In the genomic region with DNA sequence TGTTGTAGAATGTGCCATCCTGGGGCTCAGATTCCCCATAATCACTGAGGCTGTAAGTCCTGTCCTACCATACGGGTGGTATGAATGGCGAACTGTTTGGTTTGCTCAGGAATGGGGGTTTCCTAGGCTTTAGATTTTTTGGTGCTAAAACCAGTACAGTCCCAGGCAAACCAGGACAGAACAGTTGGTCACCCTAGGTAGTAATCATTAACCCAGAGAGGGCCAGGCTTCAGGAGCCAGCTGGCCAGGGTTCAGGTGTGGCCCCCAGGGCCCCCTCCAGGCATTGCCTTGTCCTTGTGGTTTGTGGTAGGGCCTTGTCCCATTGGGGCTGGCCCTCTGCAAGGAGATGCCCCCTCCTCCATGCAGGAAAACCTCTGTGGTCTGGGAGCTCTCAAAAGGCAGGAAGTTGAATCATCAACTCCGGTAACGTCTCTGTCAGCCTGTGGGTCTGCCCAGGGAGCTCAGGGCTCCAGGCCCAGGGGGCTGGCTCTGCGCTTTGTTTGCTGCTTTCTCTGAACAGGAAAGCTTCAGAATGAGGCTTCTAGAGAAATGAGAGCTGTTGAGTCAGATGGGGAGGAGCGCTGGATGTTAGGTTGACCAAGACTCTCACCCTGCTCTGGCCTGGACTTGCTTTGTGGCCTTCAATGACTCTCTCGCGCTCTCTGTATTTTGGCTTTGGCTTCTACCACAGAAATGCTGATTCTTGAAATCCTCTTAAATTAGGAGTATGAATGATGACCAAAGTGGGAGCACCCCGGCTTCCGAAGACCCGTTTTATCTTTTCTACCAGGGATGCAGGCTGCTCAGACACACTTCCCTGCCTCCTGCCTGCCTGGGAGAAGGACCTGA, we compare ENCODE assay signal across 8 cellular contexts. TPM values are rescaled to one million over a fixed set of nuclear protein-coding genes. Genes with fewer than 3 reads are reported as not detected.
DNase-seq lines count a peak whose midpoint lies in the region; ATAC-seq, FAIRE-seq and TF ChIP-seq lines count a peak whose summit lies in the region.

No MANE protein-coding gene starts in this region.

- no peak for FAIRE-seq in GM12878 (lab: Jason Lieb, UNC)

- H3K4me3 ChIP-seq in GM12878 = no peak overlapping the region

- CTCF ChIA-PET in GM12878 (lab: Yijun Ruan, JAX) = interaction anchor here (0.6 to 1.6 kb wide), 7 partner anchors 8 to 464 kb away, joined by 3 to 5 read pairs (median 3); a partner anchor contains a TSS

- no peaks in the 10 kb centered on the region for H3K36me3 ChIP-seq in GM12878 (ENCODE audit: control insufficient read depth in 2 of 2, insufficient read depth in 2 of 2, low read length in 1 of 2)

- POLR2A ChIA-PET in GM12878 (lab: Charles Lee) = interaction anchor here (0.6 to 1.8 kb wide), 5 partner anchors 20 to 90 kb away, joined by 3 to 8 read pairs (median 4); no protein-coding TSS in a partner anchor

- in situ Hi-C loops in GM12878 (cut with MboI) = no loop called here

- 0 out of 2 replicates have a peak overlapping the region, but pooled peaks have one; percentile 53 for H3K4me2 ChIP-seq in GM12878 (ENCODE audit: control insufficient read depth, insufficient read depth)

- TF ChIP-seq CTCF in AG09319 (IDR thresholded peaks at IDR 0.05; ENCODE audit: low read depth, low read length) (no peak), GM12878 (IDR thresholded peaks at IDR 0.05 in 2 of 3, conservative IDR thresholded peaks at IDR 0.05 in 1 of 3; ENCODE audit: control insufficient read depth in 2 of 3, extremely low read depth in 1 of 3, insufficient read depth in 1 of 3, low read depth in 3 of 3, low read length in 3 of 3) (no peak)

- H3K9ac ChIP-seq in GM12878 (ENCODE audit: control insufficient read depth, insufficient read depth, low read length) = peak overlapping the region; percentile 50

- peak overlapping the region; percentile 67 for H3K27ac ChIP-seq in GM12878 (ENCODE audit: control insufficient read depth, insufficient read depth)

- H2AFZ ChIP-seq in GM12878 (ENCODE audit: control insufficient read depth, low read depth, low read length) = peak overlapping the region; percentile 83

- H3K79me2 ChIP-seq in GM12878 (ENCODE audit: control insufficient read depth, insufficient read depth, low read length) = no peaks in the 10 kb centered on the region

- TF ChIP-seq EP300 in GM12878 (IDR thresholded peaks at IDR 0.05; ENCODE audit: borderline replicate concordance in 1 of 2, control insufficient read depth in 1 of 2, low read depth in 2 of 2, low read length in 2 of 2) = no peak

- no peaks in the 10 kb centered on the region for H3K27me3 ChIP-seq in GM12878 (replicated peaks in 1 of 2; ENCODE audit: control insufficient read depth in 2 of 2, insufficient read depth in 2 of 2, low read length in 1 of 2)

- H3K4me1 ChIP-seq in GM12878 (ENCODE audit: control insufficient read depth, insufficient read depth, low read length) = peaks cover 15% of the 10 kb centered on the region

- ATAC-seq in GM19452 (IDR thresholded peaks at IDR 0.05; ENCODE audit: unreplicated experiment) = peak; percentile 82
- peak; percentile 79 for ATAC-seq in HG03571 (IDR thresholded peaks at IDR 0.05; ENCODE audit: unreplicated experiment)
- peak; percentile 93 for ATAC-seq in GM12878

- WGBS in GM12878 (ENCODE audit: insufficient coverage, insufficient replicate concordance, low lambda C conversion rate, missing lambda C conversion rate) = 33% methylated on average over 11 of the region's 11 CpGs

- DNase-seq in AG09319 (ENCODE audit: extremely low read depth, low read depth) = peak; percentile 90
- DNase-seq in T-helper 9 cell = peak; percentile 23
- DNase-seq in GM12878 (ENCODE audit: low read depth, low spot score) = peak; percentile 53
- peak; percentile 100 for DNase-seq in kidney tubule cell (ENCODE audit: low spot score)
- DNase-seq in stimulated activated CD4-positive, alpha-beta T cell treated with anti-CD3 and anti-CD28 coated beads, Interleukin-4, amount 100 ng/mL, for 48 hours (ENCODE audit: low read depth in 2 of 2) = peak; percentile 59 to 72
- no peak for DNase-seq in NCI-H82 (lab: John Stamatoyannopoulos, UW)

- no peaks in the 10 kb centered on the region for H4K20me1 ChIP-seq in GM12878 (ENCODE audit: control insufficient read depth, insufficient read depth)

- H3K9me3 ChIP-seq in GM12878 (replicated peaks; ENCODE audit: control insufficient read depth, insufficient read depth, low read length) = no peaks in the 10 kb centered on the region

- intact Hi-C loops in GM12878 (cut with micrococcal nuclease; ENCODE audit: unreplicated experiment) = loop anchor here (2.0 kb wide), 1 partner anchor 21 kb away; a partner anchor contains a TSS

- BruUV-seq in GM12878 (replicated peaks; lab: Mats Ljungman, UMichigan) = no TSS peak

- TF ChIP-seq POLR2A in GM12878 (IDR thresholded peaks at IDR 0.05; ENCODE audit: low read depth, low read length) = peak; percentile 59

- SMC1A ChIA-PET in GM12878 (lab: Charles Lee; ENCODE audit: uncharacterized antibody, unreplicated experiment) = interaction anchor here (1.0 to 2.0 kb wide), 8 partner anchors 9 to 92 kb away, joined by 3 to 9 read pairs (median 5); a partner anchor contains a TSS

- RAD21 ChIA-PET in GM12878 (lab: Charles Lee; ENCODE audit: unreplicated experiment) = interaction anchor here (0.6 to 1.8 kb wide), 10 partner anchors 8 to 236 kb away, joined by 3 to 11 read pairs (median 4); a partner anchor contains a TSS

- TF ChIP-seq RAD21 in GM12878 (IDR thresholded peaks at IDR 0.05; ENCODE audit: insufficient read depth, low read depth, low read length) = 0 out of 2 replicates have a peak, but pooled peaks have one; percentile 11

TF ChIP-seq in GM12878, 131 proteins besides CTCF, POLR2A, EP300 and RAD21 (continues in another document):
- peak; percentile 17 for TF ChIP-seq RELA (IDR thresholded peaks at IDR 0.05; ENCODE audit: borderline replicate concordance, partially characterized antibody)
- TF ChIP-seq, protein P1, sequence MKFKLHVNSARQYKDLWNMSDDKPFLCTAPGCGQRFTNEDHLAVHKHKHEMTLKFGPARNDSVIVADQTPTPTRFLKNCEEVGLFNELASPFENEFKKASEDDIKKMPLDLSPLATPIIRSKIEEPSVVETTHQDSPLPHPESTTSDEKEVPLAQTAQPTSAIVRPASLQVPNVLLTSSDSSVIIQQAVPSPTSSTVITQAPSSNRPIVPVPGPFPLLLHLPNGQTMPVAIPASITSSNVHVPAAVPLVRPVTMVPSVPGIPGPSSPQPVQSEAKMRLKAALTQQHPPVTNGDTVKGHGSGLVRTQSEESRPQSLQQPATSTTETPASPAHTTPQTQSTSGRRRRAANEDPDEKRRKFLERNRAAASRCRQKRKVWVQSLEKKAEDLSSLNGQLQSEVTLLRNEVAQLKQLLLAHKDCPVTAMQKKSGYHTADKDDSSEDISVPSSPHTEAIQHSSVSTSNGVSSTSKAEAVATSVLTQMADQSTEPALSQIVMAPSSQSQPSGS (IDR thresholded peaks at IDR 0.05; ENCODE audit: low read length) = no peak
- TF ChIP-seq ASH2L (IDR thresholded peaks at IDR 0.05; ENCODE audit: borderline replicate concordance, low read depth) = no peak
- TF ChIP-seq TCF7 (IDR thresholded peaks at IDR 0.05; ENCODE audit: borderline replicate concordance) = no peak
- TF ChIP-seq NFXL1 (IDR thresholded peaks at IDR 0.05; ENCODE audit: borderline replicate concordance) = no peak
- 0 out of 2 replicates have a peak, but pooled peaks have one; percentile 9 for TF ChIP-seq SPI1 (IDR thresholded peaks at IDR 0.05; ENCODE audit: borderline replicate concordance, insufficient read depth, low read depth, low read length)
- no peak for TF ChIP-seq ZZZ3 (IDR thresholded peaks at IDR 0.05; ENCODE audit: control insufficient read depth, insufficient read length, low read depth)
- no peak for TF ChIP-seq TARDBP (IDR thresholded peaks at IDR 0.05; ENCODE audit: borderline replicate concordance)
- TF ChIP-seq IRF4 (IDR thresholded peaks at IDR 0.05; ENCODE audit: low read depth, low read length) = no peak
- TF ChIP-seq YY1 (IDR thresholded peaks at IDR 0.05; ENCODE audit: low read depth, low read length) = no peak
- no peak for TF ChIP-seq SUZ12 (IDR thresholded peaks at IDR 0.05; ENCODE audit: unreplicated experiment)

RNA-seq across cellular contexts. Expression of a gene that starts 22.2 kb away (rescaled TPM):
- total RNA-seq in GM12878 (2013; cell fraction: nucleolus; rRNA removed) = 71.9 and 78.0 TPM in 2 replicates
- total RNA-seq in GM12878 (2014; rRNA removed) (35.9 and 40.0 TPM in 2 replicates), GM12878 (2014; rRNA removed; fragmentation: Illumina TruSeq; extraction: Trizol) (19.9 and 23.6 TPM in 2 replicates), GM12878 (2021) (66.1 and 67.0 TPM in 2 replicates)
- 9.3 TPM for polyA plus RNA-seq in GM12878 (2011; ENCODE audit: low read depth)
- polyA plus RNA-seq in GM12878 (2011; rRNA removed) (18.7 and 31.5 TPM in 2 replicates), GM12878 (2014; fragmentation: Illumina TruSeq; extraction: Trizol) (11.3 and 21.2 TPM in 2 replicates), GM12878 (2014; fragmentation: Nextera tagmentation; extraction: Ambion mirVana) (1 to 10 TPM; 1.5 to 2.3 TPM), GM12878 (2014; rRNA removed) (35.3 and 46.9 TPM in 2 replicates), GM12878 (2016; fragmentation: Nextera tagmentation; extraction: Ambion mirVana) (10 to 100 TPM; 13.1 to 15.6 TPM)
- polyA plus RNA-seq in GM12878 (2011; cell fraction: cytosol; rRNA removed) = 32.4 and 44.8 TPM in 2 replicates
- polyA plus RNA-seq in GM12878 (2011; cell fraction: nucleus; rRNA removed) = 47.8 and 58.6 TPM in 2 replicates
- 22.9 and 26.2 TPM in 2 replicates for polyA plus RNA-seq in GM12878 (2012)
- polyA minus RNA-seq in GM12878 (2011; rRNA and poly(A)+ RNA removed) = 47.3 and 68.9 TPM in 2 replicates
- polyA minus RNA-seq in GM12878 (2011; cell fraction: cytosol; rRNA and poly(A)+ RNA removed) = 22.5 and 26.8 TPM in 2 replicates
- 21.9 and 35.7 TPM in 2 replicates for polyA minus RNA-seq in GM12878 (2011; cell fraction: nucleus; rRNA and poly(A)+ RNA removed)
